In genomic region chr10:102713483-102713813, GRCh38 we compare ENCODE assay signal across 8 cellular contexts. TPM values are rescaled to one million over a fixed set of nuclear protein-coding genes. Genes with fewer than 3 reads are reported as not detected.
A peak's percentile ranks its signal among the peaks of the same experiment; 100 is the strongest.
DNase-seq lines count a peak whose midpoint lies in the region; ATAC-seq and TF ChIP-seq lines count a peak whose summit lies in the region.

No MANE protein-coding gene starts in this region.

- H3K9me3 Mint-ChIP-seq in effector memory CD8-positive, alpha-beta T cell, result no peaks in the 10 kb centered on the region

- H3K4me1 ChIP-seq in GM23248 (ENCODE audit: insufficient read depth) (peaks cover 29% of the 10 kb centered on the region), OCI-LY7 (ENCODE audit: insufficient read depth, low read length, poor library complexity, severe bottlenecking) (peaks cover 60% of the 10 kb centered on the region), muscle layer of duodenum (ENCODE audit: control insufficient read depth in 1 of 2, insufficient read depth in 2 of 2, low read length in 2 of 2) (peaks cover 0 to 25% of the 10 kb centered on the region in 2 donors)

- H4K20me1 ChIP-seq in GM23248 (ENCODE audit: insufficient read depth), result peaks cover 3% of the 10 kb centered on the region; the same call in 1 of the 2 replicates
- peaks cover 4% of the 10 kb centered on the region; the same call in 1 of the 2 replicates for H4K20me1 ChIP-seq in OCI-LY7 (ENCODE audit: insufficient read depth, low read length)

- H3K9ac ChIP-seq in GM23248, result peak overlapping the region; percentile 94

- H3K79me2 ChIP-seq in GM23248 (ENCODE audit: insufficient read depth), result peaks cover 42% of the 10 kb centered on the region
- peaks cover 75% of the 10 kb centered on the region for H3K79me2 ChIP-seq in OCI-LY7 (ENCODE audit: insufficient read depth, low read depth, low read length)

- intact Hi-C loops in OCI-LY7 (cut with micrococcal nuclease; ENCODE audit: unreplicated experiment), result loop anchor here (1.0 to 10.0 kb wide), 4 partner anchors 51 to 599 kb away; partner anchors contain the start of genes ACTR1A and SUFU

- no peaks in the 10 kb centered on the region for H3K27me3 Mint-ChIP-seq in effector memory CD8-positive, alpha-beta T cell

- WGBS in GM23248 (ENCODE audit: low coverage in 1 of 2, low lambda C conversion rate in 2 of 2, missing lambda C conversion rate in 2 of 2), 2 experiments, result 1 to 2% methylated on average over 15 to 16 of the region's 16 CpGs

- DNase-seq in GM12865 (ENCODE audit: low read depth), result no peak
- DNase-seq in GM23248, result no peak
- DNase-seq in OCI-LY7 (ENCODE audit: low spot score), result no peak
- no peak for DNase-seq in effector memory CD8-positive, alpha-beta T cell
- DNase-seq in NCI-H187 treated with DMSO at 0.1 percent for 48 hours (lab: John Stamatoyannopoulos, UW), result no peak
- no peak for DNase-seq in NK-92 (lab: John Stamatoyannopoulos, UW; ENCODE audit: unreplicated experiment)

- H2AFZ ChIP-seq in GM23248, result peak overlapping the region; percentile 89
- H2AFZ ChIP-seq in OCI-LY7 (ENCODE audit: low read length), result peak overlapping the region; percentile 61; the same call in 1 of the 2 replicates

- no peaks in the 10 kb centered on the region for H3K9me3 ChIP-seq in GM23248 (ENCODE audit: low read depth)
- no peaks in the 10 kb centered on the region for H3K9me3 ChIP-seq in OCI-LY7 (ENCODE audit: low read length)
- H3K9me3 ChIP-seq in muscle layer of duodenum (ENCODE audit: control insufficient read depth in 1 of 2, low read length in 2 of 2), result no peaks in the 10 kb centered on the region

- H3K4me3 ChIP-seq in GM12865 (ENCODE audit: low read depth, low read length), result peak overlapping the region; percentile 86
- peak overlapping the region; percentile 85 for H3K4me3 ChIP-seq in GM23248
- peak overlapping the region; percentile 77 for H3K4me3 ChIP-seq in OCI-LY7 (ENCODE audit: low read depth, low read length, poor library complexity, severe bottlenecking)
- H3K4me3 ChIP-seq in muscle layer of duodenum (ENCODE audit: low read depth in 1 of 2, low read length in 2 of 2), result peak overlapping the region; percentile 83 to 96

- POLR2A ChIA-PET in OCI-LY7 (lab: Charles Lee), result interaction anchor here (0.6 to 2.5 kb wide), 16 partner anchors 10 to 1294 kb away, joined by 3 to 14 read pairs (median 5); partner anchors contain the start of genes TRIM8 and WBP1L

- H3F3A ChIP-seq in GM23248 (ENCODE audit: insufficient read depth), result peaks cover 24% of the 10 kb centered on the region

- no peak for ATAC-seq in effector memory CD8-positive, alpha-beta T cell (replicated peaks)
- no peak for ATAC-seq in HG02938 (IDR thresholded peaks at IDR 0.05; ENCODE audit: unreplicated experiment)

- peaks cover 29 to 36% of the 10 kb centered on the region in 2 donors for H3K4me1 Mint-ChIP-seq in effector memory CD8-positive, alpha-beta T cell (ENCODE audit: low read depth in 2 of 2)

- H3K4me2 ChIP-seq in GM23248 (ENCODE audit: unreplicated experiment), result peak overlapping the region; percentile 99
- peak overlapping the region; percentile 80 for H3K4me2 ChIP-seq in OCI-LY7 (ENCODE audit: low read length)

- H3K27ac ChIP-seq in GM23248 (peak overlapping the region; percentile 88), OCI-LY7 (ENCODE audit: low read depth, low read length, poor library complexity, severe bottlenecking) (peak overlapping the region; percentile 84), muscle layer of duodenum (ENCODE audit: low read length) (peak overlapping the region; percentile 53)

- peak overlapping the region; percentile 87 to 92 for H3K4me3 Mint-ChIP-seq in effector memory CD8-positive, alpha-beta T cell

- CTCF ChIA-PET in OCI-LY7 (lab: Charles Lee; ENCODE audit: unreplicated experiment), result interaction anchor here (0.6 to 1.1 kb wide), 3 partner anchors 49 to 93 kb away, joined by 3 read pairs; partner anchors contain the start of gene TRIM8

- H3K9me2 ChIP-seq in GM23248 (ENCODE audit: insufficient read depth), result no peaks in the 10 kb centered on the region
- H3K9me2 ChIP-seq in OCI-LY7 (ENCODE audit: insufficient read depth, low read length), result no peaks in the 10 kb centered on the region

- in situ Hi-C loops in GM23248 (cut with MboI), result no loop called here

- peak overlapping the region; percentile 95 for H3K27ac Mint-ChIP-seq in effector memory CD8-positive, alpha-beta T cell

- H3K36me3 Mint-ChIP-seq in effector memory CD8-positive, alpha-beta T cell (ENCODE audit: insufficient read depth), result peaks cover 26% of the 10 kb centered on the region

- no TSS peak for BruUV-seq in OCI-LY7 (replicated peaks; lab: Mats Ljungman, UMichigan)

- TF ChIP-seq CTCF in GM12865 (IDR thresholded peaks at IDR 0.05; ENCODE audit: insufficient read depth, low read depth, low read length, missing control alignments) (no peak), OCI-LY7 (conservative IDR thresholded peaks at IDR 0.05; ENCODE audit: low read length) (no peak)

- H3K36me3 ChIP-seq in GM23248 (ENCODE audit: low read depth), result no peaks in the 10 kb centered on the region
- H3K36me3 ChIP-seq in OCI-LY7 (ENCODE audit: insufficient read depth, low read length), result peaks cover 16% of the 10 kb centered on the region; the same call in 1 of the 2 replicates
- H3K36me3 ChIP-seq in muscle layer of duodenum (ENCODE audit: control insufficient read depth in 1 of 2, insufficient read depth in 2 of 2, low read length in 2 of 2), result no peaks in the 10 kb centered on the region

- H3K27me3 ChIP-seq in GM23248 (replicated peaks; ENCODE audit: insufficient read depth), result no peaks in the 10 kb centered on the region
- no peaks in the 10 kb centered on the region for H3K27me3 ChIP-seq in muscle layer of duodenum (ENCODE audit: low read depth, low read length)

RNA-seq across cellular contexts. Expression of gene ARL3, which starts 0.7 kb away (rescaled TPM):
- total RNA-seq in GM23248 (2014; rRNA removed; shearing (Covaris generic)), result 3.8 and 5.9 TPM in 2 replicates
- 22.7 and 24.1 TPM in 2 replicates for polyA plus RNA-seq in GM23248 (2016; fragmentation: Nextera tagmentation; extraction: Ambion mirVana)
- 7.3 and 8.1 TPM in 2 replicates for total RNA-seq in OCI-LY7 (2014; rRNA removed; shearing (Covaris generic))
- 11.7 and 12.5 TPM in 2 replicates for total RNA-seq in OCI-LY7 (2022)

RNA-seq across cellular contexts. Expression of gene SFXN2, which starts 1.0 kb away (rescaled TPM):
- total RNA-seq in GM23248 (2014; rRNA removed; shearing (Covaris generic)), result 0.51 and 1.1 TPM in 2 replicates
- 1.7 and 1.9 TPM in 2 replicates for polyA plus RNA-seq in GM23248 (2016; fragmentation: Nextera tagmentation; extraction: Ambion mirVana)
- 26.9 and 38.1 TPM in 2 replicates for total RNA-seq in OCI-LY7 (2014; rRNA removed; shearing (Covaris generic))
- 43.0 and 45.1 TPM in 2 replicates for total RNA-seq in OCI-LY7 (2022)

RNA-seq across cellular contexts. Expression of gene WBP1L, which starts 30.3 kb away (rescaled TPM):
- total RNA-seq in GM23248 (2014; rRNA removed; shearing (Covaris generic)), result 42.7 and 57.4 TPM in 2 replicates
- 21.1 and 23.0 TPM in 2 replicates for polyA plus RNA-seq in GM23248 (2016; fragmentation: Nextera tagmentation; extraction: Ambion mirVana)
- total RNA-seq in OCI-LY7 (2014; rRNA removed; shearing (Covaris generic)), result 12.5 and 17.6 TPM in 2 replicates
- total RNA-seq in OCI-LY7 (2022), result 22.3 and 24.4 TPM in 2 replicates

Comparison
In these comparisons a context has a peak if more than half of its experiments do, and no peak if none do; other contexts are left out.
1. RNA of gene SFXN2, which starts 1.0 kb away (total RNA-seq): 26.9 to 45.1 TPM in OCI-LY7; 0.51 to 1.1 TPM in GM23248; every median in the first group is over 10 times any median in the second.
2. Peak in every context shown above with its lines, with median percentiles within 50 percentile points of each other: H3K4me3 ChIP-seq and H3K27ac ChIP-seq.